14 cellular contexts compared by ENCODE assay signal in the genomic region with DNA sequence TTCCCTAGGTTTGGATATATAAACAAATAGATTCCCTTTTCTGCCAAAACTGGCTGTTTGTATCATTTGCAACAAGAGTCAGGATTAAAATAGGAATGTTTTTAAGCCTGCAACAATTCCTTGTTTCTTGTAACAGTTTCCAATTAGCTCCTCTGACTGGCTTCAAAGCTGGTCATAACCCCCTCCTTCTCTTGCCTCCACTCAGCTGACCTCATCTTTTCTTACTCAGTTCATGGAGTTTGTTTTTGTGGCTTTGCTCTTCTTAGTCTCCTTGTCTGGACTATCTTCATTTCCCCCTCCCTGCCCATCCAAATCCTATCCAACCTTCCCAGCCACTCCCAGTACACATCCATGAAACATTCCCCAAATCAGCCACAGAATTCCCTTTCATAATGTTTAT.
"Had no signal": no experiment of that assay in that cellular context is flagged by ENCODE, and none has a peak within 500 bp of the region (broad histone marks: within the 10 kb centered on the region; RNA-seq: fewer than 3 reads in every experiment).

No MANE protein-coding gene starts in this region.

- H3K4me3 ChIP-seq: breast epithelium, dorsolateral prefrontal cortex, hepatocyte, mucosa of descending colon, right atrium auricular region, skin epidermis, stomach had no signal

- H3K4me2 ChIP-seq: hepatocyte had no signal

- H3K27ac ChIP-seq: dorsolateral prefrontal cortex, hepatocyte, right atrium auricular region, stomach had no signal

- DNase-seq: activated CD4-positive, alpha-beta T cell treated with anti-CD3 and anti-CD28 coated beads, Interleukin-2, amount 10 ng/mL, durations not matched to agents 7 days and 5 days; activated CD8-positive, alpha-beta memory T cell treated with anti-CD3 and anti-CD28 coated beads, Interleukin-2, amount 50 U/mL, for 48 hours; activated naive CD8-positive, alpha-beta T cell treated with anti-CD3 and anti-CD28 coated beads for 36 hours; anterior cingulate cortex; dorsolateral prefrontal cortex; erythroblast; left ventricle myocardium superior; mucosa of descending colon; naive thymus-derived CD8-positive, alpha-beta T cell; stomach had no signal

- H3K36me3 ChIP-seq: breast epithelium, right atrium auricular region, stomach had no signal

- H3K4me1 ChIP-seq: breast epithelium, right atrium auricular region, stomach had no signal

- H3K9me3 ChIP-seq: breast epithelium, mucosa of descending colon, right atrium auricular region, stomach had no signal

- H3K79me2 ChIP-seq: hepatocyte had no signal

- ATAC-seq: left ventricle myocardium superior; mucosa of descending colon; naive thymus-derived CD8-positive, alpha-beta T cell had no signal

- H2AFZ ChIP-seq: hepatocyte had no signal

- H3K27me3 ChIP-seq: breast epithelium, dorsolateral prefrontal cortex, hepatocyte, right atrium auricular region, stomach had no signal
